Comparison of ENCODE assay signal across 8 cellular contexts in the genomic region with DNA sequence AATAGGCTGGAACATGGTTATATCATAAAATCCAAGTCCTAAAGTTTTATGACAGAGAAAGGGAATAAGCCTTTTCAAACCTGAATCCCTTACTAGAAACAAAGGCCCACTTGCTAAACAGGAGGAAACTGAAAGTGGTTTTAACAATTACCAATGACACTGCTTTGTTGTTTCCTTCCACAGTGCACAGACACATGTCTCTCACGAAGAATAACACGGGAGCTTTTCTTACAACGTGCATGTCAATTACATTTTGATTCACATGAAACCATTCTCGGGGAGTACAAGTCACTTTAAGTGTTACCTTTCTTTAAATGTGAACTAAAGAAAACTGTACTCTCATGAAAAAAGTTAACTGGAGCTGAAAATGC. TPM values are rescaled to one million over a fixed set of nuclear protein-coding genes. Genes with fewer than 3 reads are reported as not detected.
DNase-seq lines count a peak whose midpoint lies in the region; ATAC-seq, FAIRE-seq and TF ChIP-seq lines count a peak whose summit lies in the region.

No MANE protein-coding gene starts in this region.

- H4K20me1 ChIP-seq in IMR-90 (ENCODE audit: insufficient read depth, low read length), result no peaks in the 10 kb centered on the region

- H3K4me1 ChIP-seq in CD8-positive, alpha-beta T cell (ENCODE audit: insufficient read depth, low read length), result peaks cover 17% of the 10 kb centered on the region
- H3K4me1 ChIP-seq in IMR-90 (ENCODE audit: control insufficient read depth, insufficient read depth, low read length) (peaks cover 2% of the 10 kb centered on the region; the same call in 1 of the 2 replicates), muscle layer of duodenum (ENCODE audit: control insufficient read depth in 1 of 2, insufficient read depth in 2 of 2, low read length in 2 of 2) (peaks cover 5 to 7% of the 10 kb centered on the region in 2 donors), esophagus muscularis mucosa (peaks cover 11 to 24% (median 14%) of the 10 kb centered on the region in 4 donors)

- no peak overlapping the region for H2BK20ac ChIP-seq in IMR-90 (ENCODE audit: low read depth, low read length)

- FAIRE-seq in frontal cortex (lab: Jason Lieb, UNC), result no peak

- no peak for TF ChIP-seq EP300 in esophagus muscularis mucosa (IDR thresholded peaks at IDR 0.05)

- no peak for TF ChIP-seq POLR2A in IMR-90 (IDR thresholded peaks at IDR 0.05; ENCODE audit: low read depth, low read length)
- no peak for TF ChIP-seq POLR2A in esophagus muscularis mucosa (IDR thresholded peaks at IDR 0.05; ENCODE audit: low read depth)

- H2BK15ac ChIP-seq in IMR-90 (ENCODE audit: low read depth, low read length), result no peak overlapping the region

- H3K27ac ChIP-seq in CD8-positive, alpha-beta T cell (ENCODE audit: low read depth, low read length), result peak overlapping the region; percentile 96
- H3K27ac ChIP-seq in IMR-90 (ENCODE audit: insufficient read depth, low read length) (no peak overlapping the region), muscle layer of duodenum (ENCODE audit: low read length) (no peak overlapping the region), esophagus muscularis mucosa (replicated peaks in 1 of 4) (peak overlapping the region in 1 of 4 donors; percentile 86)

- in situ Hi-C loops in IMR-90 (cut with MboI; ENCODE audit: low sequenced_read_pairs), result loop anchor here (5.0 to 25.0 kb wide), 2 partner anchors 201 to 501 kb away; no protein-coding TSS in a partner anchor

- H3K9ac ChIP-seq in IMR-90 (ENCODE audit: low read depth, low read length), result no peak overlapping the region

- H3K27ac Mint-ChIP-seq in CD8-positive, alpha-beta T cell, result peak overlapping the region; percentile 100
- peak overlapping the region; percentile 100 for H3K27ac Mint-ChIP-seq in activated naive CD8-positive, alpha-beta T cell treated with anti-CD3 and anti-CD28 coated beads for 36 hours

- H3K4me1 Mint-ChIP-seq in CD8-positive, alpha-beta T cell (ENCODE audit: low read depth), result peaks cover 35% of the 10 kb centered on the region
- peaks cover 32% of the 10 kb centered on the region for H3K4me1 Mint-ChIP-seq in activated naive CD8-positive, alpha-beta T cell treated with anti-CD3 and anti-CD28 coated beads for 36 hours

- peaks cover 29% of the 10 kb centered on the region for H3K36me3 Mint-ChIP-seq in CD8-positive, alpha-beta T cell
- H3K36me3 Mint-ChIP-seq in activated naive CD8-positive, alpha-beta T cell treated with anti-CD3 and anti-CD28 coated beads for 36 hours, result peaks cover 18% of the 10 kb centered on the region

- dilution Hi-C loops in IMR-90 (cut with HindIII; ENCODE audit: low sequenced_read_pairs, unreplicated experiment), result no loop called here

- no peak overlapping the region for H4K91ac ChIP-seq in IMR-90 (ENCODE audit: insufficient read depth, low read depth, low read length)

- H3K9me1 ChIP-seq in IMR-90 (ENCODE audit: insufficient read depth, low read length), result peaks cover 3% of the 10 kb centered on the region; the same call in 1 of the 2 replicates

- no peak overlapping the region for H3K4me3 ChIP-seq in CD8-positive, alpha-beta T cell (ENCODE audit: low read depth, low read length)
- H3K4me3 ChIP-seq in IMR-90 (ENCODE audit: insufficient read depth, low read depth, low read length) (no peak overlapping the region), muscle layer of duodenum (ENCODE audit: low read depth in 1 of 2, low read length in 2 of 2) (peak overlapping the region; percentile 69 to 97), esophagus muscularis mucosa (no peak overlapping the region)

- H3K4me2 ChIP-seq in IMR-90 (ENCODE audit: low read depth, low read length), result peak overlapping the region; percentile 20; the same call in 1 of the 2 replicates

- WGBS in IMR-90 (ENCODE audit: extremely low coverage in 2 of 2, insufficient read length in 1 of 2), 2 experiments, result no CpG with 5 or more reads among the region's 4 CpGs
- WGBS in esophagus muscularis mucosa, result 59% methylated on average over 4 of the region's 4 CpGs

- no peak overlapping the region for H2AFZ ChIP-seq in IMR-90 (replicated peaks; ENCODE audit: low read length, poor library complexity)

- no peak for ATAC-seq in CD8-positive, alpha-beta T cell
- no peak for ATAC-seq in IMR-90 (ENCODE audit: low read depth)

- TF ChIP-seq CTCF in CD8-positive, alpha-beta T cell (IDR thresholded peaks at IDR 0.05), result no peak
- TF ChIP-seq CTCF in IMR-90 (conservative IDR thresholded peaks at IDR 0.05; ENCODE audit: low read depth, low read length) (no peak), esophagus muscularis mucosa (IDR thresholded peaks at IDR 0.05) (no peak)

- H3K4me3 Mint-ChIP-seq in CD8-positive, alpha-beta T cell, result peak overlapping the region; percentile 100
- H3K4me3 Mint-ChIP-seq in activated naive CD8-positive, alpha-beta T cell treated with anti-CD3 and anti-CD28 coated beads for 36 hours, result peak overlapping the region; percentile 97

- H3K27me3 Mint-ChIP-seq in CD8-positive, alpha-beta T cell (ENCODE audit: low read depth), result peaks cover 7% of the 10 kb centered on the region
- H3K27me3 Mint-ChIP-seq in activated naive CD8-positive, alpha-beta T cell treated with anti-CD3 and anti-CD28 coated beads for 36 hours, result peaks cover 9% of the 10 kb centered on the region

- H4K8ac ChIP-seq in IMR-90 (ENCODE audit: low read depth in 2 of 2, low read length in 2 of 2), result no peak overlapping the region

- DNase-seq in CD8-positive, alpha-beta T cell, result no peak
- no peak for DNase-seq in IMR-90
- no peak for DNase-seq in activated naive CD8-positive, alpha-beta T cell treated with anti-CD3 and anti-CD28 coated beads for 36 hours
- no peak for DNase-seq in NCI-H1092 (lab: John Stamatoyannopoulos, UW)
- DNase-seq in esophagus muscularis mucosa (ENCODE audit: extremely low spot score), result no peak
- DNase-seq in hippocampal formation (lab: John Stamatoyannopoulos, UW), result no peak
- no peak for DNase-seq in frontal cortex (ENCODE audit: low spot score in 2 of 2)

- H3K56ac ChIP-seq in IMR-90 (ENCODE audit: extremely low read depth, insufficient read depth, low read length), result no peak overlapping the region

- no peak overlapping the region for H3K14ac ChIP-seq in IMR-90 (replicated peaks; ENCODE audit: low read depth, low read length)

- H2AK9ac ChIP-seq in IMR-90 (replicated peaks; ENCODE audit: low read depth, low read length, poor library complexity), result no peak overlapping the region

- H2BK5ac ChIP-seq in IMR-90 (ENCODE audit: low read depth, low read length, poor library complexity, severe bottlenecking), result no peak overlapping the region

- no peaks in the 10 kb centered on the region for H3K27me3 ChIP-seq in CD8-positive, alpha-beta T cell (ENCODE audit: insufficient read depth, low read length)
- no peaks in the 10 kb centered on the region for H3K27me3 ChIP-seq in IMR-90 (ENCODE audit: control insufficient read depth, insufficient read depth, low read length)
- no peaks in the 10 kb centered on the region for H3K27me3 ChIP-seq in muscle layer of duodenum (ENCODE audit: low read depth, low read length)
- no peaks in the 10 kb centered on the region for H3K27me3 ChIP-seq in esophagus muscularis mucosa

- no peak overlapping the region for H4K5ac ChIP-seq in IMR-90 (ENCODE audit: low read depth, low read length)

- BruUV-seq in IMR-90 (replicated peaks; lab: Mats Ljungman, UMichigan), result no TSS peak

- H3K9me3 ChIP-seq in CD8-positive, alpha-beta T cell (ENCODE audit: low read length), result no peaks in the 10 kb centered on the region
- H3K9me3 ChIP-seq in IMR-90 (ENCODE audit: control insufficient read depth, insufficient read depth, low read length) (no peaks in the 10 kb centered on the region), muscle layer of duodenum (ENCODE audit: control insufficient read depth in 1 of 2, low read length in 2 of 2) (no peaks in the 10 kb centered on the region), esophagus muscularis mucosa (no peaks in the 10 kb centered on the region)

- H3K36me3 ChIP-seq in CD8-positive, alpha-beta T cell (ENCODE audit: insufficient read depth, low read length), result no peaks in the 10 kb centered on the region
- H3K36me3 ChIP-seq in IMR-90 (ENCODE audit: control insufficient read depth, insufficient read depth, low read length) (0 out of 2 replicates have a peak, but pooled peaks cover under 1% of the 10 kb centered on the region), muscle layer of duodenum (ENCODE audit: control insufficient read depth in 1 of 2, insufficient read depth in 2 of 2, low read length in 2 of 2) (peaks cover 2 to 13% of the 10 kb centered on the region in 2 donors), esophagus muscularis mucosa (peaks cover 11 to 23% (median 20%) of the 10 kb centered on the region in 4 donors)

- CTCF ChIA-PET in CD8-positive, alpha-beta T cell (lab: Charles Lee), result interaction anchor here (0.6 to 8.2 kb wide), 3 partner anchors 196 to 519 kb away, joined by 3 to 165 read pairs (median 3); no protein-coding TSS in a partner anchor
- CTCF ChIA-PET in IMR-90 (lab: Yijun Ruan, JAX), result interaction anchor here (0.7 kb wide), 1 partner anchor 480 kb away, joined by 3 read pairs; no protein-coding TSS in a partner anchor

- POLR2A ChIA-PET in CD8-positive, alpha-beta T cell (lab: Charles Lee), result interaction anchor here (2.4 to 2.9 kb wide), 3 partner anchors 89 to 535 kb away, joined by 10 to 21 read pairs (median 11); a partner anchor contains a TSS
- POLR2A ChIA-PET in IMR-90 (lab: Charles Lee; ENCODE audit: unreplicated experiment), result no interaction called here

- intact Hi-C loops in CD8-positive, alpha-beta T cell (cut with DNase I, micrococcal nuclease), result loop anchor here (2.0 to 10.0 kb wide), 11 partner anchors 286 to 1669 kb away; a partner anchor contains a TSS
- intact Hi-C loops in IMR-90 (cut with micrococcal nuclease), result no loop called here
- intact Hi-C loops in esophagus muscularis mucosa (cut with DNase I), result loop anchor here (2.0 to 10.0 kb wide), 3 partner anchors 87 to 531 kb away; a partner anchor contains a TSS

- peaks cover 10 to 23% of the 10 kb centered on the region in 2 experiments for H3K79me1 ChIP-seq in IMR-90 (ENCODE audit: low read depth in 1 of 2, low read length in 2 of 2)

- H3K23ac ChIP-seq in IMR-90 (ENCODE audit: low read depth, low read length), result no peak overlapping the region

- H3K18ac ChIP-seq in IMR-90 (ENCODE audit: low read depth, low read length), result no peak overlapping the region

- TF ChIP-seq RAD21 in IMR-90 (IDR thresholded peaks at IDR 0.05; ENCODE audit: low read length), result no peak

- H3K9me3 Mint-ChIP-seq in CD8-positive, alpha-beta T cell, result peaks cover 6% of the 10 kb centered on the region
- peaks cover 3% of the 10 kb centered on the region for H3K9me3 Mint-ChIP-seq in activated naive CD8-positive, alpha-beta T cell treated with anti-CD3 and anti-CD28 coated beads for 36 hours

- no peak overlapping the region for H2AK5ac ChIP-seq in IMR-90 (ENCODE audit: low read depth, low read length)

- no peak overlapping the region for H3K4ac ChIP-seq in IMR-90 (ENCODE audit: low read depth, low read length)

- no peak overlapping the region for H2BK120ac ChIP-seq in IMR-90 (ENCODE audit: low read depth, low read length)

RNA-seq across cellular contexts. Expression of a gene that starts 1.4 kb away (rescaled TPM):
- 10 to 100 TPM; 17.4 to 19.9 TPM for total RNA-seq in CD8-positive, alpha-beta T cell
- 14.5 and 24.4 TPM in 2 replicates for total RNA-seq in IMR-90 (2012; rRNA removed)
- polyA plus RNA-seq in IMR-90 (2012; rRNA removed), result 33.8 and 34.3 TPM in 2 replicates
- polyA plus RNA-seq in IMR-90 (2012; cell fraction: cytosol; rRNA removed), result 3.5 and 8.4 TPM in 2 replicates
- 0.73 and 6.8 TPM in 2 replicates for polyA plus RNA-seq in IMR-90 (2012; cell fraction: nucleus; rRNA removed; ENCODE audit: low replicate concordance)
- total RNA-seq in activated naive CD8-positive, alpha-beta T cell treated with anti-CD3 and anti-CD28 coated beads for 36 hours, result 100 to 1,000 TPM; 111 to 116 TPM
- total RNA-seq in esophagus muscularis mucosa, result 10 to 100 TPM; 13.6 to 27.8 (median 25.3) TPM
- 21.6 TPM for total RNA-seq in frontal cortex

Comparison
In these comparisons a context has a peak if more than half of its experiments do, and no peak if none do; other contexts are left out.
1. H3K4me3 ChIP-seq: peak in muscle layer of duodenum (2 of 2); none in CD8-positive, alpha-beta T cell (single experiment), IMR-90 (single experiment) and esophagus muscularis mucosa (0 of 4).